ENCODE assay signal across 22 cellular contexts in the genomic region with DNA sequence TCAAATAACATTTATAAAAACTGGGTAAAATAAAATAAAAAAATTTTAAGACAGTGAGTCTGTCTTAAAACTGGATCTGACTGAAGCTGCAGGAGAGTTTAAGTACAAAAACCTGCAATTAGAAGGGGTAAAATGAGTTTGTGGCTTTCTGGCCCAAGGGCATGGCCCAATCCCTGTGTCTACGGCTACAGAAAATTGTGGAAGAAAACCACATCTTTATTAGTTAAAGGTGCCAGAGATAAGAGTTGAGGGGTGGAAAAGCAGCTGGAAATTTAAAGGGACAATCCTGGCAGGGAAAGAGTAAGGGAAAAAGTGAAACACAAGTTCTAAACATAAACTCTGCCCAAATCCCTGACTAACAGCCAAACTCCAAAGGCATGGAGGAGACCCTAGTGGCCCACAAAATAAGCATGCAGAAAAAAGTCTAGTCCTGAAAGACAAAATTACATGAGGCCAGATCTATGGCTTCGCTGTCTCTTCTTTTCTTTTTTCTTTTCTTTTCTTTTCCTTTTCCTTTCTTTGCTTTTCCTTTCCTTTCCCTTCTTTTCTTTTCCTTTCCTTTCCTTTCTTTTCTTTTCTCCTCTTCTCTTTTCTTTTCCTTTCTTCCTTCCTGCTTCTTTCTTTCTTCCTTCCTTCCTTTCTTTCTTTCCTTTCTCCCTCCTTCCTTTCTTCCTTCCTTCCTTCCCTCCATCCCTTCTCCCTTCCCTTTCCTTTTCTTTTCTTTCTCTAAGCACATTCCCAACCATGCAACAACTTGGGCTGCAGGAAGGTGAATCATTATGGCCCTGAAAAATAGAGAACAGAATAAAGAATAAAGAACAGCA. TPM values are rescaled to one million over a fixed set of nuclear protein-coding genes. Genes with fewer than 3 reads are reported as not detected.
"Had no signal": no experiment of that assay in that cellular context is flagged by ENCODE, and none has a peak within 500 bp of the region (broad histone marks: within the 10 kb centered on the region; RNA-seq: fewer than 3 reads in every experiment).

No MANE protein-coding gene starts in this region.

- H3K27me3 ChIP-seq: cardiac muscle cell, dorsolateral prefrontal cortex, right atrium auricular region, suprapubic skin had no signal

- H3K27ac ChIP-seq: cardiac muscle cell, dorsolateral prefrontal cortex, left ventricle myocardium inferior, right atrium auricular region, skin epidermis, suprapubic skin had no signal

- H3K4me1 Mint-ChIP-seq: activated naive CD8-positive, alpha-beta T cell treated with anti-CD3 and anti-CD28 coated beads, Interleukin-2, amount 10 ng/mL, durations not matched to agents 7 days and 5 days; naive thymus-derived CD4-positive, alpha-beta T cell had no signal

- H3K36me3 Mint-ChIP-seq: type B pancreatic cell had no signal

- H3K4me3 ChIP-seq: cardiac muscle cell, dorsolateral prefrontal cortex, left ventricle myocardium inferior, right atrium auricular region, skin epidermis, suprapubic skin had no signal

- H3K27ac Mint-ChIP-seq: activated naive CD8-positive, alpha-beta T cell treated with anti-CD3 and anti-CD28 coated beads, Interleukin-2, amount 10 ng/mL, durations not matched to agents 7 days and 5 days; activated T-helper 1 cell treated with anti-CD3 and anti-CD28 coated beads, Interleukin-12 subunit alpha, Interleukin-12 subunit beta, Interleukin-2, Interleukin-4 antibody, amounts not matched to agents 30 ng/mL and 10 ng/mL and 1 ng/mL, durations not matched to agents 14 hours and 24 hours and 36 hours; type B pancreatic cell had no signal

- H3K4me3 Mint-ChIP-seq: activated naive CD8-positive, alpha-beta T cell treated with anti-CD3 and anti-CD28 coated beads, Interleukin-2, amount 10 ng/mL, durations not matched to agents 7 days and 5 days; activated T-helper 1 cell treated with anti-CD3 and anti-CD28 coated beads, Interleukin-12 subunit alpha, Interleukin-12 subunit beta, Interleukin-2, Interleukin-4 antibody, amounts not matched to agents 30 ng/mL and 10 ng/mL and 1 ng/mL, durations not matched to agents 14 hours and 24 hours and 36 hours; naive thymus-derived CD4-positive, alpha-beta T cell; type B pancreatic cell had no signal

- H3K4me1 ChIP-seq: left ventricle myocardium inferior, right atrium auricular region, suprapubic skin had no signal

- H3K9me3 ChIP-seq: right atrium auricular region, suprapubic skin had no signal

- H3K9me3 Mint-ChIP-seq: activated T-helper 1 cell treated with anti-CD3 and anti-CD28 coated beads, Interleukin-12 subunit alpha, Interleukin-12 subunit beta, Interleukin-2, Interleukin-4 antibody, amounts not matched to agents 30 ng/mL and 10 ng/mL and 1 ng/mL, durations not matched to agents 14 hours and 24 hours and 36 hours; type B pancreatic cell had no signal

- H3K27me3 Mint-ChIP-seq: type B pancreatic cell had no signal

- DNase-seq: activated naive CD4-positive, alpha-beta T cell; activated naive CD8-positive, alpha-beta T cell treated with anti-CD3 and anti-CD28 coated beads, Interleukin-2, amount 10 ng/mL, durations not matched to agents 7 days and 5 days; dorsolateral prefrontal cortex; foreskin fibroblast; glutamatergic neuron; hypothalamus; left ventricle myocardium inferior; naive thymus-derived CD4-positive, alpha-beta T cell; nucleus accumbens; stimulated activated CD4-positive, alpha-beta T cell treated with anti-CD3 and anti-CD28 coated beads, Interleukin-4, amount 100 ng/mL, for 4 hours; stimulated activated CD8-positive, alpha-beta memory T cell treated with anti-CD3 and anti-CD28 coated beads, Interleukin-4, amount 100 ng/mL, for 48 hours; stimulated activated naive CD4-positive, alpha-beta T cell treated with Interleukin-2 at 50 U/mL for 16 hours had no signal

- ATAC-seq: esophagus mucosa; naive thymus-derived CD4-positive, alpha-beta T cell had no signal

- H3K36me3 ChIP-seq: cardiac muscle cell, left ventricle myocardium inferior, right atrium auricular region, suprapubic skin had no signal

- FAIRE-seq: endometrium had no signal

RNA-seq across cellular contexts. Expression of a gene that starts 23.5 kb away (rescaled TPM):
- total RNA-seq: activated CD8-positive, alpha-beta memory T cell treated with anti-CD3 and anti-CD28 coated beads for 36 hours; activated naive CD8-positive, alpha-beta T cell treated with anti-CD3 and anti-CD28 coated beads, Interleukin-2, amount 10 ng/mL, durations not matched to agents 7 days and 5 days; activated T-helper 1 cell treated with anti-CD3 and anti-CD28 coated beads, Interleukin-12 subunit alpha, Interleukin-12 subunit beta, Interleukin-2, Interleukin-4 antibody, amounts not matched to agents 30 ng/mL and 10 ng/mL and 1 ng/mL, durations not matched to agents 14 hours and 24 hours and 36 hours; cardiac muscle cell; esophagus mucosa; kidney epithelial cell; suprapubic skin had no signal
- polyA plus RNA-seq: cardiac muscle cell; naive thymus-derived CD4-positive, alpha-beta T cell had no signal
